Comparison of ENCODE assay signal across 8 cellular contexts in the genomic region with DNA sequence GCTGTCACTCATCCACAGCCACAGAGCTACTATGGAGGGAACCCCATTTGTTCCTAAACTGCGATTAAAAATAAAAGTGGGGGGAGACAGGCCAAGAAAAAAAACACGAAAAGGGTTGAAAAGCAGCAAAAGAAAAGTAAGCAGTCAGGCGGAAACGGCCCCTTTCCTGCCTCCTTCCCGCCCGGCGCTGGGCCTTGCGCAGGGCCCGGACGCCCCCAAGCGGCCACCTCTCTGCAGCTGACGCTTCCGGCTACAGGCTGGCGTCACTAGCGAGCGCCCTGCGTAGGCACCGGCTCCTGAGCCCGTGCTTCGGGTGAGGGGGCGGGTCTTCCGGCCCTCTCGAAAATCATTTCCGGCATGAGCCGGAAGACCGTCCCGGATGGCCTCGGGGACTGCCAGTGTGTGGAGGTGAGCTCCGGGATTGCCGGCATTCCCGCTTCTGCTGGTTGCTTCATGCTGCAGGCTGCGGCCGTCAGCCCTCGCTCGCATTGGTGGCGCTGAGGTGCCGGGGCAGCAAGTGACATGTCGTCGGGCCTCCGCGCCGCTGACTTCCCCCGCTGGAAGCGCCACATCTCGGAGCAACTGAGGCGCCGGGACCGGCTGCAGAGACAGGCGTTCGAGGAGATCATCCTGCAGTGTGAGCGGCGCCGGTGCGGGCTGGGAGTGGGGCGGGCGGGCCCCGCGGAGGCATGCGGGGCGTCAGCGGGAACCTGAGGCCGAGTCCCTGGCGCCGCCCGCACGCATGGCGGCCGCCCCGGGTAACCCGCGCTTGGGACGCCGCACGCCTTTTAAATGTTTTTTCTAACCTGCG. TPM values are rescaled to one million over a fixed set of nuclear protein-coding genes. Genes with fewer than 3 reads are reported as not detected.
A peak's percentile ranks its signal among the peaks of the same experiment; 100 is the strongest.
DNase-seq lines count a peak whose midpoint lies in the region; ATAC-seq and TF ChIP-seq lines count a peak whose summit lies in the region.

A gene (plus strand): TSS at position 368 of the 811 bp plus-strand sequence. CDS start 155 bp downstream, at position 523.

- H3K4me1 ChIP-seq in hepatocyte (ENCODE audit: insufficient read depth): peaks cover 5% of the 10 kb centered on the region

- H3K27ac ChIP-seq in 22Rv1: peak within 1 kb of the TSS; percentile 84
- peak within 1 kb of the TSS; percentile 86 for H3K27ac ChIP-seq in hepatocyte

- peak; percentile 94 to 96 for DNase-seq in NCI-H2081 (lab: John Stamatoyannopoulos, UW)
- peak; percentile 89 for DNase-seq in T1000 (lab: John Stamatoyannopoulos, UW)
- peak; percentile 99 for DNase-seq in astrocyte of the hippocampus (ENCODE audit: low read depth, low spot score)
- DNase-seq in hepatocyte (ENCODE audit: low spot score): peak; percentile 98
- DNase-seq in retina: peak; percentile 97

- H2AFZ ChIP-seq in hepatocyte: peak within 1 kb of the TSS; percentile 89

- no peaks in the 10 kb centered on the region for H3K9me3 ChIP-seq in hepatocyte (ENCODE audit: low read depth)

- H3K9me2 ChIP-seq in hepatocyte (replicated peaks; ENCODE audit: insufficient read depth): no peaks in the 10 kb centered on the region

- WGBS in hepatocyte (ENCODE audit: low lambda C conversion rate, missing lambda C conversion rate): under 1% methylated on average over 72 of the region's 75 CpGs

- H3K27me3 ChIP-seq in hepatocyte: no peaks in the 10 kb centered on the region

- H3K4me2 ChIP-seq in hepatocyte: peak within 1 kb of the TSS; percentile 88

- H3K4me3 ChIP-seq in hepatocyte: peak within 1 kb of the TSS; percentile 73

- H3K79me2 ChIP-seq in hepatocyte: peaks cover 45% of the 10 kb centered on the region

- no peaks in the 10 kb centered on the region for H4K20me1 ChIP-seq in hepatocyte (ENCODE audit: insufficient read depth, poor library complexity, severe bottlenecking)

- TF ChIP-seq CTCF in 22Rv1 (IDR thresholded peaks at IDR 0.05): peak; percentile 96
- TF ChIP-seq CTCF in hepatocyte (IDR thresholded peaks at IDR 0.05; ENCODE audit: poor library complexity): peak; percentile 99

- ATAC-seq in GM18511 (IDR thresholded peaks at IDR 0.05; ENCODE audit: unreplicated experiment) (peak; percentile 95), HG03039 (IDR thresholded peaks at IDR 0.05; ENCODE audit: unreplicated experiment) (peak; percentile 91)

- H3K36me3 ChIP-seq in hepatocyte (replicated peaks; ENCODE audit: insufficient read depth, low read depth): no peaks in the 10 kb centered on the region

RNA-seq across cellular contexts. Expression of the gene that starts here (rescaled TPM):
- total RNA-seq in hepatocyte: 21.9 and 28.2 TPM in 2 replicates
- polyA plus RNA-seq in hepatocyte: 15.7 and 16.6 TPM in 2 replicates

Comparison
In these comparisons a context has a peak if more than half of its experiments do, and no peak if none do; other contexts are left out.
1. Peak in every context shown above with its lines: DNase-seq, ATAC-seq, H3K4me3 ChIP-seq and H3K27ac ChIP-seq.